15 cellular contexts compared by ENCODE assay signal in the genomic region with DNA sequence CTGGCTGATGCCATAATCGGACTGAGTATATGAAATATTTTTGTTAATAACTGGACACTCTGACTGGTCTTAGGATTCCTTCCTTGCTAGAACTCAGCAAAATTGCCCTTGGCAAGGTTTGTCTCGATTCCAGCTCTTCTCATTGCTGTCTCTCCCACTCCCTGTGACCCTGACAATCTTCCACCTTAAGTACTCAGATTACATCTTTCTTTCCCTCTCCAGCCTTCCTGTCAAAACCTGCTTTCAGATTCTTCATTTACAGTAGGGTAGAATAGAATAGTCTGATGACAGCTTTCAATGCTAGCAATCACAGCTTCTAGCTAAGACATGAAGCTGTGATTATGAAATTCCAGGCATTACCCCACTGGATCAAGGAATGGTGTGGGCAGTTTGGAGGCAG. TPM values are rescaled to one million over a fixed set of nuclear protein-coding genes. Genes with fewer than 3 reads are reported as not detected.
DNase-seq lines count a peak whose midpoint lies in the region; ATAC-seq and TF ChIP-seq lines count a peak whose summit lies in the region.
"Had no signal": no experiment of that assay in that cellular context is flagged by ENCODE, and none has a peak within 500 bp of the region (broad histone marks: within the 10 kb centered on the region; RNA-seq: fewer than 3 reads in every experiment).

No MANE protein-coding gene starts in this region.

- peaks cover 5 to 65% (median 32%) of the 10 kb centered on the region in 5 donors for H3K4me1 ChIP-seq in subcutaneous abdominal adipose tissue (ENCODE audit: control insufficient read depth in 5 of 5, insufficient read depth in 5 of 5, low read length in 5 of 5)

- peaks cover 30% of the 10 kb centered on the region for H3K4me1 Mint-ChIP-seq in brain

- H3K27ac ChIP-seq in layer of hippocampus (ENCODE audit: low read depth, low read length) (peak overlapping the region; percentile 67), subcutaneous abdominal adipose tissue (ENCODE audit: low read depth, low read length) (peak overlapping the region; percentile 74), brain microvascular endothelial cell (no peak overlapping the region)
- H3K27ac ChIP-seq: GM23248, VCaP had no signal

- no peaks in the 10 kb centered on the region for H3K36me3 Mint-ChIP-seq in brain
- H3K36me3 Mint-ChIP-seq: stimulated activated memory B cell treated with anti-CD40 and anti-IgM and Interleukin-4, amounts not matched to agents 10 μg/mL and 1 μg/mL and 100 μg/mL, for 72 hours had no signal

- in situ Hi-C loops in brain microvascular endothelial cell (cut with HindIII; ENCODE audit: low pct_ligation_motif_present, low sequenced_read_pairs): no loop called here

- peaks cover 2 to 15% (median 10%) of the 10 kb centered on the region in 5 experiments for H3K9me3 Mint-ChIP-seq in brain

- peaks cover 13% of the 10 kb centered on the region for H3K27me3 Mint-ChIP-seq in brain
- H3K27me3 Mint-ChIP-seq: stimulated activated memory B cell treated with anti-CD40 and anti-IgM and Interleukin-4, amounts not matched to agents 10 μg/mL and 1 μg/mL and 100 μg/mL, for 72 hours had no signal

- peak overlapping the region in 2 of 5 donors; percentile 21 to 28 for H3K9ac ChIP-seq in subcutaneous abdominal adipose tissue (ENCODE audit: low read length in 5 of 5)
- H3K9ac ChIP-seq: GM23248 had no signal

- H3K36me3 ChIP-seq in subcutaneous abdominal adipose tissue (ENCODE audit: control insufficient read depth in 5 of 5, insufficient read depth in 5 of 5, low read length in 5 of 5) (no peaks in the 10 kb centered on the region), brain microvascular endothelial cell (replicated peaks) (no peaks in the 10 kb centered on the region)

- no peak for ATAC-seq in activated CD4-positive, CD25-positive, alpha-beta regulatory T cell treated with anti-CD3 and anti-CD28 coated beads, Interleukin-2, amount 50 U/mL, for 24 hours
- ATAC-seq: stimulated activated memory B cell treated with anti-CD40 and anti-IgM and Interleukin-4, amounts not matched to agents 10 μg/mL and 1 μg/mL and 100 μg/mL, for 72 hours had no signal

- H3K4me3 ChIP-seq in subcutaneous abdominal adipose tissue (ENCODE audit: low read depth in 1 of 5, low read length in 5 of 5) (peak overlapping the region in 1 of 5 donors; percentile 4), brain microvascular endothelial cell (ENCODE audit: low read depth, low read length) (no peak overlapping the region)
- H3K4me3 ChIP-seq: GM23248 had no signal

- TF ChIP-seq CTCF in brain (conservative IDR thresholded peaks at IDR 0.05): no peak
- TF ChIP-seq CTCF in brain microvascular endothelial cell (IDR thresholded peaks at IDR 0.05; ENCODE audit: low read depth, low read length, missing control alignments): no peak

- H3K9me3 ChIP-seq in subcutaneous abdominal adipose tissue (ENCODE audit: control insufficient read depth in 5 of 5, low read length in 5 of 5): peaks cover 0 to 3% (median 0%) of the 10 kb centered on the region in 5 donors

- DNase-seq in KG1 (lab: John Stamatoyannopoulos, UW): peak; percentile 32
- DNase-seq in brain microvascular endothelial cell: no peak
- DNase-seq in NCI-H1417 treated with DMSO at 0.1 percent for 48 hours (lab: John Stamatoyannopoulos, UW): no peak
- no peak for DNase-seq in inferior parietal cortex (ENCODE audit: extremely low spot score)
- DNase-seq: CD4-positive, alpha-beta T cell; endodermal cell; mesendoderm; stimulated activated CD4-positive, alpha-beta T cell treated with anti-CD3 and anti-CD28 coated beads, Interleukin-4, amount 100 ng/mL, for 1 hour had no signal

- H3K27ac Mint-ChIP-seq in brain: peak overlapping the region; percentile 35 to 91 (median 82)
- H3K27ac Mint-ChIP-seq: CD4-positive, alpha-beta T cell; stimulated activated memory B cell treated with anti-CD40 and anti-IgM and Interleukin-4, amounts not matched to agents 10 μg/mL and 1 μg/mL and 100 μg/mL, for 72 hours had no signal

- H3K4me3 Mint-ChIP-seq in brain: peak overlapping the region in 4 of 5 experiments; percentile 20 to 54 (median 32)
- H3K4me3 Mint-ChIP-seq: CD4-positive, alpha-beta T cell; endodermal cell; stimulated activated memory B cell treated with anti-CD40 and anti-IgM and Interleukin-4, amounts not matched to agents 10 μg/mL and 1 μg/mL and 100 μg/mL, for 72 hours had no signal

- H3K27me3 ChIP-seq in layer of hippocampus (ENCODE audit: control insufficient read depth, insufficient read depth, low read length) (no peaks in the 10 kb centered on the region), subcutaneous abdominal adipose tissue (ENCODE audit: control insufficient read depth in 5 of 5, insufficient read depth in 4 of 5, low read length in 5 of 5) (no peaks in the 10 kb centered on the region), brain microvascular endothelial cell (replicated peaks) (no peaks in the 10 kb centered on the region)

RNA-seq across cellular contexts. Expression of a gene that starts 39.2 kb away (rescaled TPM):
- 33.3 TPM for polyA plus RNA-seq in brain (ENCODE audit: insufficient read depth, low read depth, low replicate concordance)
- polyA plus RNA-seq: GM23248 had no signal
